In genomic region chr5:16975950-16976624, GRCh38 we compare ENCODE assay signal across 9 cellular contexts. TPM values are rescaled to one million over a fixed set of nuclear protein-coding genes. Genes with fewer than 3 reads are reported as not detected.
DNase-seq lines count a peak whose midpoint lies in the region; ATAC-seq and TF ChIP-seq lines count a peak whose summit lies in the region.
"Had no signal": no experiment of that assay in that cellular context is flagged by ENCODE, and none has a peak within 500 bp of the region (broad histone marks: within the 10 kb centered on the region; RNA-seq: fewer than 3 reads in every experiment).

No MANE protein-coding gene starts in this region.

- peak; percentile 11 for DNase-seq in RWPE2 (ENCODE audit: low spot score)
- no peak for DNase-seq in middle frontal gyrus (ENCODE audit: extremely low spot score, low spot score)
- no peak for DNase-seq in WTC11 (ENCODE audit: low spot score)
- no peak for DNase-seq in DMS153 (lab: John Stamatoyannopoulos, UW)
- no peak for DNase-seq in superior temporal gyrus (ENCODE audit: extremely low spot score)
- DNase-seq: pancreas had no signal

- no peaks in the 10 kb centered on the region for H3K36me3 Mint-ChIP-seq in WTC11

- no peak overlapping the region for H3K27ac ChIP-seq in RWPE2 (ENCODE audit: poor library complexity, severe bottlenecking)
- H3K27ac ChIP-seq: pancreas had no signal

- POLR2A ChIA-PET in WTC11 (lab: Charles Lee), result no interaction called here

- no peak overlapping the region for H3K4me3 Mint-ChIP-seq in WTC11

- H3K4me1 ChIP-seq in RWPE2 (ENCODE audit: insufficient read depth, poor library complexity, severe bottlenecking), result no peaks in the 10 kb centered on the region
- H3K4me1 ChIP-seq: pancreas had no signal

- H3K36me3 ChIP-seq in RWPE2 (ENCODE audit: low read depth), result no peaks in the 10 kb centered on the region
- H3K36me3 ChIP-seq: pancreas had no signal

- CTCF ChIA-PET in WTC11 (lab: Charles Lee), result interaction anchor here (0.6 to 1.2 kb wide), 2 partner anchors 22 to 157 kb away, joined by 3 read pairs; no protein-coding TSS in a partner anchor

- H3K4me1 Mint-ChIP-seq in WTC11, result peaks cover 8% of the 10 kb centered on the region

- no peak for TF ChIP-seq CTCF in RWPE2 (IDR thresholded peaks at IDR 0.05; ENCODE audit: poor library complexity, severe bottlenecking)
- no peak for TF ChIP-seq CTCF in WTC11 (IDR thresholded peaks at IDR 0.05)

- no peaks in the 10 kb centered on the region for H3K27me3 Mint-ChIP-seq in WTC11 (ENCODE audit: low read depth)

- H3K9me3 ChIP-seq in RWPE2 (ENCODE audit: severe bottlenecking), result no peaks in the 10 kb centered on the region
- H3K9me3 ChIP-seq: pancreas had no signal

- peaks cover 7% of the 10 kb centered on the region; the same call in 1 of the 2 replicates for H3K9me3 Mint-ChIP-seq in WTC11

- H3K27ac Mint-ChIP-seq in WTC11, result no peak overlapping the region

- ATAC-seq in GM18499 (IDR thresholded peaks at IDR 0.05; ENCODE audit: insufficient read depth, unreplicated experiment) (peak; percentile 64), GM21515 (IDR thresholded peaks at IDR 0.05; ENCODE audit: unreplicated experiment) (peak; percentile 88), HG03135 (IDR thresholded peaks at IDR 0.05; ENCODE audit: unreplicated experiment) (peak; percentile 83), RWPE2 (ENCODE audit: low read depth) (no peak), WTC11 (no peak)
- ATAC-seq: pancreas had no signal

- no peaks in the 10 kb centered on the region for H3K27me3 ChIP-seq in RWPE2 (ENCODE audit: insufficient read depth, poor library complexity, severe bottlenecking)
- H3K27me3 ChIP-seq: pancreas had no signal

- no peak overlapping the region for H3K4me3 ChIP-seq in RWPE2 (ENCODE audit: severe bottlenecking)
- H3K4me3 ChIP-seq: pancreas had no signal

TF ChIP-seq in WTC11, 78 proteins besides CTCF, POLR2A, EP300 and RAD21:
- TF ChIP-seq JUN (CRISPR knock-in tag; IDR thresholded peaks at IDR 0.05), result no peak
- no peak for TF ChIP-seq GTF2I (CRISPR knock-in tag; conservative IDR thresholded peaks at IDR 0.05)

RNA-seq across cellular contexts. Expression of gene MYO10, which starts 40.0 kb away (rescaled TPM):
- total RNA-seq in WTC11 (2021), result 89.8 to 90.8 TPM (median 90.7 TPM) in 3 replicates

Comparison
In these comparisons a context has a peak if more than half of its experiments do, and no peak if none do; other contexts are left out.
1. ATAC-seq: peak in GM18499 (single experiment), GM21515 (single experiment) and HG03135 (single experiment); none in RWPE2 (single experiment) and WTC11 (single experiment).